Comparison of ENCODE assay signal across 23 cellular contexts in the genomic region with DNA sequence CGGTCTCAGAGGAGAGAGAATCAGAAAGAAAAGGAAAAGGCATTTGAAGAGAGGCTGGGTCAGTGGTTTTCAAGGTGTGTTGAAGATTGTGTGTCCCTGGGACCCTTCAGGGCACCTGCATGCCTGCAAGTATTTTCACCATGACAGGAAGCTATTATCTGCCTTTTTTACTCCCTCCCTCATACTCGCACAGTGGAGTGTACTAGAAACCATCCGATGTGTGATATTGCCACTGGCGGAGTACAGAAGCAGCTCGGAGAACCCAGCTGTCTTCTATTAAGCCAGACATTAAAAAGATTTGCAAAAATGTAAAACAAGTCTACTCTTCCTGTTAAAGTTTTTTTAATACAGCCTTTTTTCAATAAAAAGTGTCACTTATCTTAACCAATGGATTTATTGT. TPM values are rescaled to one million over a fixed set of nuclear protein-coding genes. Genes with fewer than 3 reads are reported as not detected.
"Had no signal": no experiment of that assay in that cellular context is flagged by ENCODE, and none has a peak within 500 bp of the region (broad histone marks: within the 10 kb centered on the region; RNA-seq: fewer than 3 reads in every experiment).

No MANE protein-coding gene starts in this region.

- H3K27ac Mint-ChIP-seq: activated CD4-positive, alpha-beta memory T cell treated with anti-CD3 and anti-CD28 coated beads for 36 hours; activated naive CD4-positive, alpha-beta T cell treated with anti-CD3 and anti-CD28 coated beads for 36 hours; activated naive CD8-positive, alpha-beta T cell; T-helper 17 cell; WTC11 had no signal

- DNase-seq: activated CD4-positive, alpha-beta memory T cell treated with anti-CD3 and anti-CD28 coated beads for 36 hours; activated CD4-positive, alpha-beta T cell treated with anti-CD3 and anti-CD28 coated beads for 48 hours; activated CD4-positive, CD25-positive, alpha-beta regulatory T cell treated with anti-CD3 and anti-CD28 coated beads, Interleukin-2, amount 50 U/mL, for 72 hours; activated CD8-positive, alpha-beta memory T cell treated with anti-CD3 and anti-CD28 coated beads for 24 hours; activated effector memory CD4-positive, alpha-beta T cell treated with anti-CD3 and anti-CD28 coated beads, Interleukin-2, amount 50 U/mL, for 16 hours; activated naive CD4-positive, alpha-beta T cell treated with anti-CD3 and anti-CD28 coated beads for 36 hours; activated T-cell treated with anti-CD3 and anti-CD28 coated beads, Interleukin-2, amount 50 U/mL, for 4 hours; brain microvascular endothelial cell; MM.1S; NCI-H1105 treated with DMSO at 0.1 percent for 48 hours; NCI-H146; NCI-H187 treated with DMSO at 0.1 percent for 48 hours; NCI-H2081 treated with DMSO at 0.1 percent for 48 hours; NCI-H446; NCI-H524; PC-3; SHP77 treated with DMSO at 0.1 percent for 48 hours; T-helper 17 cell; T-helper 9 cell had no signal

- H3K4me1 Mint-ChIP-seq: T-helper 17 cell, WTC11 had no signal

- H3K36me3 Mint-ChIP-seq: activated CD4-positive, alpha-beta memory T cell treated with anti-CD3 and anti-CD28 coated beads for 36 hours; activated naive CD8-positive, alpha-beta T cell had no signal

- H3K9me3 Mint-ChIP-seq: activated CD4-positive, alpha-beta memory T cell treated with anti-CD3 and anti-CD28 coated beads for 36 hours; activated naive CD4-positive, alpha-beta T cell treated with anti-CD3 and anti-CD28 coated beads for 36 hours; activated T-cell treated with anti-CD3 and anti-CD28 coated beads, Interleukin-2, amount 50 U/mL, for 4 hours had no signal

- H3K36me3 ChIP-seq: brain microvascular endothelial cell, cardiac muscle cell had no signal

- H3K4me3 ChIP-seq: cardiac muscle cell had no signal

- ATAC-seq: activated T-cell treated with anti-CD3 and anti-CD28 coated beads, Interleukin-2, amount 50 U/mL, for 4 hours; PC-3; T-helper 17 cell; WTC11 had no signal

- H3K27me3 Mint-ChIP-seq: activated CD4-positive, alpha-beta memory T cell treated with anti-CD3 and anti-CD28 coated beads for 36 hours; activated naive CD8-positive, alpha-beta T cell; T-helper 17 cell had no signal

- H3K27me3 ChIP-seq: brain microvascular endothelial cell, cardiac muscle cell had no signal

- H3K27ac ChIP-seq: brain microvascular endothelial cell, cardiac muscle cell had no signal

- H3K4me3 Mint-ChIP-seq: activated CD4-positive, alpha-beta memory T cell treated with anti-CD3 and anti-CD28 coated beads for 36 hours; activated naive CD4-positive, alpha-beta T cell treated with anti-CD3 and anti-CD28 coated beads for 36 hours; activated naive CD8-positive, alpha-beta T cell; activated T-cell treated with anti-CD3 and anti-CD28 coated beads, Interleukin-2, amount 50 U/mL, for 4 hours; T-helper 17 cell; WTC11 had no signal

RNA-seq across cellular contexts. Expression of a gene that starts 33.7 kb away (rescaled TPM):
- total RNA-seq: activated T-cell treated with anti-CD3 and anti-CD28 coated beads, Interleukin-2, amount 50 U/mL, for 4 hours; SK-MEL-5 had no signal
